8 cellular contexts compared by ENCODE assay signal in genomic region chr2:63841254-63842022, GRCh38. TPM values are rescaled to one million over a fixed set of nuclear protein-coding genes. Genes with fewer than 3 reads are reported as not detected.
DNase-seq lines count a peak whose midpoint lies in the region; ATAC-seq and TF ChIP-seq lines count a peak whose summit lies in the region.

TSS of gene UGP2 (plus strand) at chr2:63841896. CDS start at chr2:63842186, 290 bp downstream.

- no peaks in the 10 kb centered on the region for H3K36me3 ChIP-seq in colonic mucosa

- peak within 1 kb of the TSS; percentile 99 for H3K9ac ChIP-seq in colonic mucosa (ENCODE audit: low read depth in 2 of 2, low read length in 2 of 2)

- TF ChIP-seq CTCF in colonic mucosa (IDR thresholded peaks at IDR 0.05): no peak

- intact Hi-C loops in colonic mucosa (cut with DNase I): no loop called here

- H3K27ac ChIP-seq in colonic mucosa: peak within 1 kb of the TSS; percentile 99

- H3K4me3 ChIP-seq in colonic mucosa: peak within 1 kb of the TSS; percentile 81

- ATAC-seq in HG03439 (IDR thresholded peaks at IDR 0.05; ENCODE audit: unreplicated experiment): peak; percentile 58

- DNase-seq in AML-193 (lab: John Stamatoyannopoulos, UW) (peak; percentile 80 to 89), NCI-H524 treated with DMSO at 0.1 percent for 48 hours (lab: John Stamatoyannopoulos, UW) (peak; percentile 57), colonic mucosa (peak; percentile 95), left kidney (ENCODE audit: low read depth, low spot score) (peak; percentile 96)
- DNase-seq in activated CD4-positive, alpha-beta T cell treated with anti-CD3 and anti-CD28 coated beads for 4 hours: peak; percentile 71 to 76
- DNase-seq in stimulated activated CD4-positive, alpha-beta T cell treated with anti-CD3 and anti-CD28 coated beads, Interleukin-2, amount 100 ng/mL, for 48 hours: peak; percentile 69

- H3K4me1 ChIP-seq in colonic mucosa: no peaks in the 10 kb centered on the region

- H3K27me3 ChIP-seq in colonic mucosa: no peaks in the 10 kb centered on the region

- no peaks in the 10 kb centered on the region for H3K9me3 ChIP-seq in colonic mucosa

- peak; percentile 51 for TF ChIP-seq POLR2A in GM19099 (IDR thresholded peaks at IDR 0.05; ENCODE audit: extremely low read depth, insufficient read length, low read depth)

RNA-seq across cellular contexts. Expression of gene UGP2, which starts in this region (rescaled TPM):
- 100 to 1,000 TPM; 314 to 570 TPM for total RNA-seq in colonic mucosa

Comparison
In these comparisons a context has a peak if more than half of its experiments do, and no peak if none do; other contexts are left out.
1. Peak in every context shown above with its lines: DNase-seq, ATAC-seq, H3K4me3 ChIP-seq and H3K27ac ChIP-seq.